In the genomic region with DNA sequence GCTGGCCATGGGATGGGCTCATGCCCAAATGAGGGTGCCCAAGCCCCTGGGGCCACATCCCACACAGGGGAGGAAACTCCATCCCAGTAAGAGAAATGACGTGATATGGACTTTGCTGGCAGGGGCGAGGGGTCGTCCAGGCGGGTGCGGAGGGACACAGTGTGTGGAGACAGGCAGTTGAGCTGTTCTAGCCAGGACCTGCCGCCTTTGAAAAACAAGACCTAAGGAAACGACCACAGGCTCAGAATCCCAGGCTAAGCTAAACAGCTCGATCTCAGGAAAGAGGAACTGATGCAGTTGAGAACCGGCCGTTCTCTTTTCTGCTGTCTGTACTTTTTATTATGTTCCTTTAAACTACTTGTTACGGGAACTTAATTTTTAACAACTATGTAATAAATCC, we compare ENCODE assay signal across 9 cellular contexts. TPM values are rescaled to one million over a fixed set of nuclear protein-coding genes. Genes with fewer than 3 reads are reported as not detected.
A peak's percentile ranks its signal among the peaks of the same experiment; 100 is the strongest.
DNase-seq lines count a peak whose midpoint lies in the region; ATAC-seq and TF ChIP-seq lines count a peak whose summit lies in the region.
"Had no signal": no experiment of that assay in that cellular context is flagged by ENCODE, and none has a peak within 500 bp of the region (broad histone marks: within the 10 kb centered on the region; RNA-seq: fewer than 3 reads in every experiment).

No MANE protein-coding gene starts in this region.

- TF ChIP-seq POLR2A in suprapubic skin (IDR thresholded peaks at IDR 0.05), result no peak

- H3K4me1 ChIP-seq in suprapubic skin, result no peaks in the 10 kb centered on the region

- intact Hi-C loops in left ventricle myocardium superior (cut with micrococcal nuclease), result no loop called here

- peak overlapping the region; percentile 23 for H3K4me3 ChIP-seq in suprapubic skin
- H3K4me3 ChIP-seq: SK-N-MC had no signal

- no peaks in the 10 kb centered on the region for H3K9me3 Mint-ChIP-seq in activated T-cell treated with anti-CD3 and anti-CD28 coated beads, Interleukin-2, amount 50 U/mL, for 24 hours

- H3K27ac Mint-ChIP-seq in activated T-cell treated with anti-CD3 and anti-CD28 coated beads, Interleukin-2, amount 50 U/mL, for 24 hours, result peak overlapping the region; percentile 55

- no peaks in the 10 kb centered on the region for H3K9me3 ChIP-seq in suprapubic skin

- ATAC-seq in left ventricle myocardium superior (peak; percentile 22), GM19395 (IDR thresholded peaks at IDR 0.05; ENCODE audit: unreplicated experiment) (no peak)

- no peaks in the 10 kb centered on the region for H3K36me3 Mint-ChIP-seq in activated T-cell treated with anti-CD3 and anti-CD28 coated beads, Interleukin-2, amount 50 U/mL, for 24 hours (ENCODE audit: low read depth)

- 81% methylated on average over 11 of the region's 11 CpGs for WGBS in suprapubic skin

- H3K36me3 ChIP-seq in suprapubic skin, result no peaks in the 10 kb centered on the region

- TF ChIP-seq CTCF in suprapubic skin (IDR thresholded peaks at IDR 0.05), result no peak

- peaks cover 51% of the 10 kb centered on the region for H3K4me1 Mint-ChIP-seq in activated T-cell treated with anti-CD3 and anti-CD28 coated beads, Interleukin-2, amount 50 U/mL, for 24 hours (ENCODE audit: low read depth)

- no peak overlapping the region for H3K4me3 Mint-ChIP-seq in activated T-cell treated with anti-CD3 and anti-CD28 coated beads, Interleukin-2, amount 50 U/mL, for 24 hours

- no peaks in the 10 kb centered on the region for H3K27me3 Mint-ChIP-seq in activated T-cell treated with anti-CD3 and anti-CD28 coated beads, Interleukin-2, amount 50 U/mL, for 24 hours

- DNase-seq in activated T-cell treated with anti-CD3 and anti-CD28 coated beads, Interleukin-2, amount 50 U/mL, for 24 hours, result no peak
- DNase-seq in activated T-cell treated with anti-CD3 and anti-CD28 coated beads for 4 hours (no peak), SIG-M5 (lab: John Stamatoyannopoulos, UW) (peak; percentile 4), left ventricle myocardium superior (no peak), suprapubic skin (ENCODE audit: low spot score in 2 of 2) (no peak), NAMALWA (ENCODE audit: low spot score) (no peak), NCI-H1930 (lab: John Stamatoyannopoulos, UW) (no peak)

- H3K27me3 ChIP-seq in suprapubic skin, result no peaks in the 10 kb centered on the region

- no peak for TF ChIP-seq EP300 in suprapubic skin (IDR thresholded peaks at IDR 0.05)

- peak overlapping the region; percentile 68 for H3K27ac ChIP-seq in suprapubic skin
- H3K27ac ChIP-seq: SK-N-MC had no signal

RNA-seq across cellular contexts. Expression of a gene that starts 51.1 kb away (rescaled TPM):
- total RNA-seq in left ventricle myocardium superior (0.94 TPM), suprapubic skin (10 to 100 TPM; 14.1 to 36.3 (median 19.7) TPM)
